ENCODE assay signal across 30 cellular contexts in the genomic region with DNA sequence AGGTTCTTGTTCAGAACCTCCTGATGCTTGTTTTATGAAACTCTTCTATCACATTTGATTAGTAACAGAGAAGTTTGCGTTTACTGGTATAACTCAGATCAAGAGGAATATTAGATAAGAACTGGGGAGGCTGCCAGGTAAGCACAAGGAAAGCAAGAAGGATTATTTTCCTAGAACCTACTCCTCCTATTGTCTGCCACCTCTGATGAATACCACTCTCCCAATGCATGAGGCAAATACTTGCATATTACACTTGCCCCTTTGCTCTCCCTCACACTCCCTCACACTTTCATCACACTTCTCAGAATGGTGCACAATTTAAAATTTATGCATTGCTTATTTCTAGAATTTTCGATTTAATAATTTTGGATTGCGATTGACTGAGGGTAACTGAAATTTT. TPM values are rescaled to one million over a fixed set of nuclear protein-coding genes. Genes with fewer than 3 reads are reported as not detected.
"Had no signal": no experiment of that assay in that cellular context is flagged by ENCODE, and none has a peak within 500 bp of the region (broad histone marks: within the 10 kb centered on the region; RNA-seq: fewer than 3 reads in every experiment).

No MANE protein-coding gene starts in this region.

- H3K27ac ChIP-seq: left lung, lower lobe of right lung, neural progenitor cell, neutrophil, ovary, vagina had no signal

- H3K9ac ChIP-seq: neural progenitor cell had no signal

- H3K27ac Mint-ChIP-seq: immature natural killer cell; mesothelial cell of epicardium; naive B cell; natural killer cell; nephron progenitor cell; neural progenitor cell; progenitor cell of endocrine pancreas; stimulated activated memory B cell treated with anti-CD40 and anti-IgM and Interleukin-4, amounts not matched to agents 10 μg/mL and 1 μg/mL and 100 μg/mL, for 72 hours; stimulated activated naive CD8-positive, alpha-beta T cell treated with anti-CD3 and anti-CD28 coated beads, Interleukin-15, amount 100 ng/mL, for 72 hours; type B pancreatic cell had no signal

- H3K27me3 Mint-ChIP-seq: naive B cell; progenitor cell of endocrine pancreas; stimulated activated memory B cell treated with anti-CD40 and anti-IgM and Interleukin-4, amounts not matched to agents 10 μg/mL and 1 μg/mL and 100 μg/mL, for 72 hours; stimulated activated naive CD8-positive, alpha-beta T cell treated with anti-CD3 and anti-CD28 coated beads, Interleukin-15, amount 100 ng/mL, for 72 hours; type B pancreatic cell had no signal

- H3K4me3 ChIP-seq: left lung, lower lobe of right lung, neural progenitor cell, ovary, right atrium auricular region, right lobe of liver, smooth muscle cell, tibial nerve, vagina had no signal

- H3K9me3 Mint-ChIP-seq: type B pancreatic cell had no signal

- H3K27me3 ChIP-seq: left lung, neural progenitor cell, neutrophil, ovary, right atrium auricular region, right lobe of liver, tibial nerve, vagina had no signal

- H3K4me2 ChIP-seq: neural progenitor cell, smooth muscle cell had no signal

- H3K36me3 Mint-ChIP-seq: immature natural killer cell; mesothelial cell of epicardium; naive B cell; natural killer cell; stimulated activated memory B cell treated with anti-CD40 and anti-IgM and Interleukin-4, amounts not matched to agents 10 μg/mL and 1 μg/mL and 100 μg/mL, for 72 hours had no signal

- H3K36me3 ChIP-seq: left lung, lower lobe of right lung, neural progenitor cell, neutrophil, ovary, right atrium auricular region, right lobe of liver, tibial nerve, vagina had no signal

- H3K4me3 Mint-ChIP-seq: immature natural killer cell; mesothelial cell of epicardium; naive B cell; natural killer cell; nephron progenitor cell; neural progenitor cell; stimulated activated memory B cell treated with anti-CD40 and anti-IgM and Interleukin-4, amounts not matched to agents 10 μg/mL and 1 μg/mL and 100 μg/mL, for 72 hours; stimulated activated naive CD8-positive, alpha-beta T cell treated with anti-CD3 and anti-CD28 coated beads, Interleukin-15, amount 100 ng/mL, for 72 hours; type B pancreatic cell had no signal

- H3K4me1 ChIP-seq: left lung, lower lobe of right lung, neural progenitor cell, right atrium auricular region had no signal

- H3K4me1 Mint-ChIP-seq: immature natural killer cell; naive B cell; natural killer cell; stimulated activated memory B cell treated with anti-CD40 and anti-IgM and Interleukin-4, amounts not matched to agents 10 μg/mL and 1 μg/mL and 100 μg/mL, for 72 hours; stimulated activated naive CD8-positive, alpha-beta T cell treated with anti-CD3 and anti-CD28 coated beads, Interleukin-15, amount 100 ng/mL, for 72 hours had no signal

- H2AFZ ChIP-seq: neural progenitor cell had no signal

- ATAC-seq: left colon; left lung; lower lobe of right lung; natural killer cell; stimulated activated memory B cell treated with anti-CD40 and anti-IgM and Interleukin-4, amounts not matched to agents 10 μg/mL and 1 μg/mL and 100 μg/mL, for 72 hours; stimulated activated naive CD8-positive, alpha-beta T cell treated with anti-CD3 and anti-CD28 coated beads, Interleukin-15, amount 100 ng/mL, for 72 hours had no signal

- DNase-seq: immature natural killer cell; kidney; left colon; left lung; lower lobe of right lung; mammary epithelial cell; mesenchymal stem cell; naive B cell; natural killer cell; nephron progenitor cell; occipital lobe; ovary; right lobe of liver; stimulated activated CD4-positive, alpha-beta T cell treated with anti-CD3 and anti-CD28 coated beads, Interleukin-1b, Interleukin-23, amount 100 ng/mL, for 48 hours; stimulated activated CD4-positive, alpha-beta T cell treated with anti-CD3 and anti-CD28 coated beads, Interleukin-2, amount 100 ng/mL, for 48 hours; stimulated activated CD4-positive, alpha-beta T cell treated with anti-CD3 and anti-CD28 coated beads, Interleukin-4, amount 100 ng/mL, for 4 hours; stimulated activated CD8-positive, alpha-beta memory T cell treated with anti-CD3 and anti-CD28 coated beads, Interleukin-4, amount 100 ng/mL, for 48 hours; stimulated activated naive CD4-positive, alpha-beta T cell treated with Interleukin-2 at 50 U/mL for 16 hours; stimulated activated naive CD8-positive, alpha-beta T cell treated with anti-CD3 and anti-CD28 coated beads, Interleukin-15, amount 100 ng/mL, for 72 hours; substantia nigra had no signal

RNA-seq across cellular contexts. Expression of a gene that starts 43.6 kb away (rescaled TPM):
- polyA plus RNA-seq: mammary epithelial cell had no signal
